Comparison of ENCODE assay signal across 1 cellular context in the genomic region with DNA sequence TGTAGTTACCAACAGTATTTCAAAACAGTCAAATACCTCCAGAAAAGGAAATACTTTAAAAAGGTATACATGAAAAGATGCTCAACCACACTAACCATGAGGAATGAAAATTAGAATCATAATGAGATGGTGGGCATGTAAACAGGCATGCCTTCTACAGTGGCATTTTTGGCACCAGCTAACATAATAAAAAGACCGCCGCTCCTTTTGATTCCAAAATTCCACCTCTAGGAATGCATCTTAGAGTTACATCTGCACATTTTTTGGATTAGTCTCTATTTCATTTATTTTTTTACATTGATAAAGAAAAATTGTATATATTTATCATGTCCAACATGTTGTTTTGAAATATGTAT.
TF ChIP-seq lines count a peak whose summit lies in the region.

No MANE protein-coding gene starts in this region.

TF ChIP-seq in GM12878, 131 proteins besides CTCF, POLR2A, EP300 and RAD21:
- TF ChIP-seq RUNX3 (IDR thresholded peaks at IDR 0.05; ENCODE audit: low read length) = 0 out of 2 replicates have a peak, but pooled peaks have one; percentile 13
- no peak for TF ChIP-seq MEF2A (IDR thresholded peaks at IDR 0.05; ENCODE audit: insufficient read depth, low read depth, low read length)
